10 cellular contexts compared by ENCODE assay signal in the genomic region with DNA sequence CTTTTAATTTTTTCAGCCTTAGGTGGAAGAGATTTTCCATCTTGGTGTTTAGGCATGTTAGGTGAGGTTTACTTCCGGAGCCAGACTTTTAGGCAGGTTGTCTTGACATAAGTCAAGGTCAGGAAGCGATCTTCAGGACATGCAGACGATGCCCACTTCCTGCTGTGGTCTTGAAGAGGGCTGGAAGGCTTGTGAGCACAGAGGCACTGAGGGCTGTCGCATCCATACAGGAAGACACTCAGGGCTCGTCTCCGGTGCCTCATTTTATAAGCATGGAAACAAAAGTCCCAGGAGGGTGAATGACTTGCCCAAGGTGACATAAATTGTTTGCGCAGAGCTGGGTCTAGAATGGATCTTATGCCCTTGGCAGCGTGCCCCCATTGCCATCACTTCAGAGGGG. TPM values are rescaled to one million over a fixed set of nuclear protein-coding genes. Genes with fewer than 3 reads are reported as not detected.
A peak's percentile ranks its signal among the peaks of the same experiment; 100 is the strongest.
DNase-seq lines count a peak whose midpoint lies in the region; ATAC-seq and TF ChIP-seq lines count a peak whose summit lies in the region.
"Had no signal": no experiment of that assay in that cellular context is flagged by ENCODE, and none has a peak within 500 bp of the region (broad histone marks: within the 10 kb centered on the region; RNA-seq: fewer than 3 reads in every experiment).

No MANE protein-coding gene starts in this region.

- peak overlapping the region; percentile 68 for H3K4me3 Mint-ChIP-seq in CD8-positive, alpha-beta T cell

- H3K36me3 ChIP-seq in CD8-positive, alpha-beta T cell (ENCODE audit: insufficient read depth, low read length): no peaks in the 10 kb centered on the region
- peaks cover 3% of the 10 kb centered on the region; the same call in 1 of the 2 replicates for H3K36me3 ChIP-seq in PC-3 (ENCODE audit: low read depth, low read length)
- H3K36me3 ChIP-seq in adipocyte (ENCODE audit: control insufficient read depth, insufficient read depth, low read length, severe bottlenecking): peaks cover 7% of the 10 kb centered on the region
- peaks cover 8% of the 10 kb centered on the region for H3K36me3 ChIP-seq in neutrophil

- intact Hi-C loops in CD8-positive, alpha-beta T cell (cut with DNase I, micrococcal nuclease): loop anchor here in 1 of 2 experiments (1.0 kb wide), 1 partner anchor 19 kb away; no protein-coding TSS in a partner anchor
- intact Hi-C loops in PC-3 (cut with micrococcal nuclease): no loop called here

- no peaks in the 10 kb centered on the region for H3K9me3 Mint-ChIP-seq in CD8-positive, alpha-beta T cell

- BruUV-seq in PC-3 (replicated peaks; lab: Mats Ljungman, UMichigan): no TSS peak

- no peaks in the 10 kb centered on the region for H3K9me2 ChIP-seq in PC-3 (replicated peaks; ENCODE audit: low read length)

- peak overlapping the region; percentile 89 for H3K27ac Mint-ChIP-seq in CD8-positive, alpha-beta T cell

- peak overlapping the region; percentile 2 for H3K4me3 ChIP-seq in CD8-positive, alpha-beta T cell (ENCODE audit: low read depth, low read length)
- H3K4me3 ChIP-seq in PC-3 (ENCODE audit: low read length): 0 out of 2 replicates have a peak overlapping the region, but pooled peaks have one; percentile 16
- no peak overlapping the region for H3K4me3 ChIP-seq in adipocyte (ENCODE audit: low read length)
- peak overlapping the region in 1 of 2 experiments; percentile 11 for H3K4me3 ChIP-seq in neutrophil (ENCODE audit: low read depth in 1 of 2, low read length in 1 of 2)

- H3K4me2 ChIP-seq in PC-3 (ENCODE audit: low read length): peak overlapping the region; percentile 74

- H3K79me2 ChIP-seq in PC-3 (ENCODE audit: low read length): peaks cover 87% of the 10 kb centered on the region

- H3K4me1 ChIP-seq in CD8-positive, alpha-beta T cell (ENCODE audit: insufficient read depth, low read length): peaks cover 94% of the 10 kb centered on the region
- H3K4me1 ChIP-seq in PC-3 (ENCODE audit: insufficient read depth, low read length) (peaks cover 60% of the 10 kb centered on the region), adipocyte (ENCODE audit: control insufficient read depth, insufficient read depth, low read length) (peaks cover 68% of the 10 kb centered on the region), neutrophil (ENCODE audit: control insufficient read depth in 1 of 2, insufficient read depth in 1 of 2, low read depth in 1 of 2, low read length in 1 of 2) (peaks cover 100% of the 10 kb centered on the region in 2 experiments)

- DNase-seq in CD8-positive, alpha-beta T cell: peak; percentile 28 to 75 (median 40)
- DNase-seq in PC-3 (no peak), adipocyte (ENCODE audit: low read depth) (no peak), NCI-H1105 (lab: John Stamatoyannopoulos, UW) (no peak), HEK293T (ENCODE audit: extremely low spot score) (no peak), MV-4-11 (lab: John Stamatoyannopoulos, UW) (no peak)
- DNase-seq: NCI-H1436 treated with DMSO at 0.1 percent for 48 hours had no signal

- ATAC-seq in CD8-positive, alpha-beta T cell: peak; percentile 65
- no peak for ATAC-seq in PC-3
- no peak for ATAC-seq in HG02610 (IDR thresholded peaks at IDR 0.05; ENCODE audit: unreplicated experiment)

- POLR2A ChIA-PET in CD8-positive, alpha-beta T cell (lab: Charles Lee): interaction anchor here (1.4 to 2.1 kb wide), 3 partner anchors 11 to 31 kb away, joined by 5 to 6 read pairs (median 6); a partner anchor contains a TSS
- POLR2A ChIA-PET in PC-3 (lab: Charles Lee; ENCODE audit: unreplicated experiment) (interaction anchor here (0.6 kb wide), 1 partner anchor 1359 kb away, joined by 4 read pairs; no protein-coding TSS in a partner anchor), HEK293T (lab: Yijun Ruan, JAX) (no interaction called here)

- H3K9me3 ChIP-seq in CD8-positive, alpha-beta T cell (ENCODE audit: low read length): no peaks in the 10 kb centered on the region
- H3K9me3 ChIP-seq in PC-3 (ENCODE audit: low read length): no peaks in the 10 kb centered on the region
- H3K9me3 ChIP-seq in adipocyte (ENCODE audit: control insufficient read depth, low read length): no peaks in the 10 kb centered on the region
- no peaks in the 10 kb centered on the region for H3K9me3 ChIP-seq in neutrophil

- H3K27ac ChIP-seq in CD8-positive, alpha-beta T cell (ENCODE audit: low read depth, low read length): peak overlapping the region; percentile 16
- H3K27ac ChIP-seq in PC-3 (ENCODE audit: low read length) (peak overlapping the region; percentile 55), neutrophil (peak overlapping the region; percentile 84)
- H3K27ac ChIP-seq: foreskin keratinocyte had no signal

- CTCF ChIA-PET in CD8-positive, alpha-beta T cell (lab: Charles Lee): interaction anchor here (0.7 to 10.3 kb wide), 5 partner anchors 10 to 76 kb away, joined by 3 to 92 read pairs (median 4); a partner anchor contains a TSS
- CTCF ChIA-PET in PC-3 (lab: Charles Lee): interaction anchor here (0.8 kb wide), 1 partner anchor 31 kb away, joined by 3 read pairs; no protein-coding TSS in a partner anchor
- CTCF ChIA-PET in HEK293T (lab: Yijun Ruan, JAX): interaction anchor here (0.7 kb wide), 1 partner anchor 485 kb away, joined by 3 read pairs; no protein-coding TSS in a partner anchor

- TF ChIP-seq CTCF in CD8-positive, alpha-beta T cell (IDR thresholded peaks at IDR 0.05): no peak
- TF ChIP-seq CTCF in PC-3 (conservative IDR thresholded peaks at IDR 0.05; ENCODE audit: low read depth, low read length) (no peak), neutrophil (IDR thresholded peaks at IDR 0.05) (no peak)

- H4K20me1 ChIP-seq in PC-3 (ENCODE audit: low read length): peaks cover 18% of the 10 kb centered on the region

- peaks cover 90% of the 10 kb centered on the region for H3K4me1 Mint-ChIP-seq in CD8-positive, alpha-beta T cell (ENCODE audit: low read depth)

- no peaks in the 10 kb centered on the region for H3K27me3 Mint-ChIP-seq in CD8-positive, alpha-beta T cell (ENCODE audit: low read depth)

- no peaks in the 10 kb centered on the region for H3K27me3 ChIP-seq in CD8-positive, alpha-beta T cell (ENCODE audit: insufficient read depth, low read length)
- H3K27me3 ChIP-seq in PC-3 (ENCODE audit: low read length): no peaks in the 10 kb centered on the region
- no peaks in the 10 kb centered on the region for H3K27me3 ChIP-seq in adipocyte (replicated peaks; ENCODE audit: control insufficient read depth, insufficient read depth, low read length)
- no peaks in the 10 kb centered on the region for H3K27me3 ChIP-seq in neutrophil
- H3K27me3 ChIP-seq: foreskin keratinocyte had no signal

- H3F3A ChIP-seq in PC-3 (ENCODE audit: low read length, unreplicated experiment): no peaks in the 10 kb centered on the region

- H3K9ac ChIP-seq in PC-3 (ENCODE audit: low read length) (no peak overlapping the region), adipocyte (ENCODE audit: low read length) (peak overlapping the region; percentile 58)

- H2AFZ ChIP-seq in PC-3 (ENCODE audit: low read length): no peak overlapping the region

- peaks cover 19% of the 10 kb centered on the region for H3K36me3 Mint-ChIP-seq in CD8-positive, alpha-beta T cell

TF ChIP-seq in HEK293T, 16 proteins besides CTCF, POLR2A, EP300 and RAD21:
- TF ChIP-seq ZNF384 (IDR thresholded peaks at IDR 0.05): no peak
- no peak for TF ChIP-seq CTBP1 (IDR thresholded peaks at IDR 0.05; ENCODE audit: borderline replicate concordance)
TF ChIP-seq in HEK293T: peak in this region for 0.

RNA-seq across cellular contexts. Expression of a gene that starts 30.8 kb away (rescaled TPM):
- 10 to 100 TPM; 16.9 to 19.1 TPM for total RNA-seq in CD8-positive, alpha-beta T cell
- 60.1 and 66.5 TPM in 2 replicates for total RNA-seq in PC-3 (2014; rRNA removed)

RNA-seq across cellular contexts. Expression of a gene that starts 47.3 kb away (rescaled TPM):
- total RNA-seq in CD8-positive, alpha-beta T cell: not detected
- total RNA-seq in PC-3 (2014; rRNA removed): 1.2 and 1.4 TPM in 2 replicates

RNA-seq across cellular contexts. Expression of a gene that starts 56.4 kb away (rescaled TPM):
- total RNA-seq in CD8-positive, alpha-beta T cell: 1 to 10 TPM; 4.0 to 4.1 TPM
- total RNA-seq in PC-3 (2014; rRNA removed): 61.5 and 67.2 TPM in 2 replicates

Comparison
In these comparisons a context has a peak if more than half of its experiments do, and no peak if none do; other contexts are left out.
1. DNase-seq: peak in CD8-positive, alpha-beta T cell (7 of 7); none in PC-3 (single experiment), adipocyte (single experiment), NCI-H1105 (single experiment), HEK293T (single experiment) and MV-4-11 (single experiment).
2. H3K27ac ChIP-seq: peak in every context shown above with its lines; median percentile 84 in neutrophil; 55 in PC-3; 16 in CD8-positive, alpha-beta T cell.
3. RNA of a gene that starts 56.4 kb away (total RNA-seq): 61.5 to 67.2 TPM in PC-3; 4.0 to 4.1 TPM in CD8-positive, alpha-beta T cell; every median in the first group is over 10 times any median in the second.